13 cellular contexts compared by ENCODE assay signal in genomic region chr2:145323512-145323911, GRCh38.
DNase-seq lines count a peak whose midpoint lies in the region; ATAC-seq and TF ChIP-seq lines count a peak whose summit lies in the region.
"Had no signal": no experiment of that assay in that cellular context is flagged by ENCODE, and none has a peak within 500 bp of the region (broad histone marks: within the 10 kb centered on the region; RNA-seq: fewer than 3 reads in every experiment).

No MANE protein-coding gene starts in this region.

- peaks cover 25% of the 10 kb centered on the region for H3K4me1 Mint-ChIP-seq in activated naive CD8-positive, alpha-beta T cell treated with anti-CD3 and anti-CD28 coated beads for 36 hours

- H3K27me3 ChIP-seq in right atrium auricular region = no peaks in the 10 kb centered on the region

- no peak overlapping the region for H3K4me3 Mint-ChIP-seq in activated naive CD8-positive, alpha-beta T cell treated with anti-CD3 and anti-CD28 coated beads for 36 hours
- H3K4me3 Mint-ChIP-seq: brain had no signal

- no peaks in the 10 kb centered on the region for H3K36me3 ChIP-seq in right atrium auricular region

- no peaks in the 10 kb centered on the region for H3K27me3 Mint-ChIP-seq in activated naive CD8-positive, alpha-beta T cell treated with anti-CD3 and anti-CD28 coated beads for 36 hours

- DNase-seq in GM04504 (ENCODE audit: low read depth) = peak; percentile 8
- DNase-seq in LHCN-M2 (ENCODE audit: low read depth) = peak; percentile 16
- DNase-seq in activated naive CD8-positive, alpha-beta T cell treated with anti-CD3 and anti-CD28 coated beads for 36 hours = no peak
- DNase-seq in kidney tubule cell (ENCODE audit: low spot score) = peak; percentile 39
- no peak for DNase-seq in right atrium auricular region (ENCODE audit: low spot score)
- DNase-seq: activated CD4-positive, alpha-beta T cell treated with anti-CD3 and anti-CD28 coated beads, Interleukin-2, amount 50 U/mL, for 48 hours; DMS53; NCI-H1694; SHP77 treated with DMSO at 0.1 percent for 48 hours had no signal

- no peaks in the 10 kb centered on the region for H3K9me3 ChIP-seq in right atrium auricular region

- ATAC-seq in GM21526 (IDR thresholded peaks at IDR 0.05; ENCODE audit: low FRiP score, unreplicated experiment) = no peak
- ATAC-seq in HG03460 (IDR thresholded peaks at IDR 0.05; ENCODE audit: unreplicated experiment) = no peak

- H3K27ac ChIP-seq in right atrium auricular region = no peak overlapping the region

- no peak for TF ChIP-seq CTCF in right atrium auricular region (IDR thresholded peaks at IDR 0.05)

- no peaks in the 10 kb centered on the region for H3K4me1 ChIP-seq in right atrium auricular region

- peak overlapping the region; percentile 43 for H3K27ac Mint-ChIP-seq in activated naive CD8-positive, alpha-beta T cell treated with anti-CD3 and anti-CD28 coated beads for 36 hours

- H3K4me3 ChIP-seq in right atrium auricular region = no peak overlapping the region
- H3K4me3 ChIP-seq: lung had no signal

- H3K36me3 Mint-ChIP-seq in activated naive CD8-positive, alpha-beta T cell treated with anti-CD3 and anti-CD28 coated beads for 36 hours = no peaks in the 10 kb centered on the region
- H3K36me3 Mint-ChIP-seq: brain had no signal

- no peaks in the 10 kb centered on the region for H3K9me3 Mint-ChIP-seq in activated naive CD8-positive, alpha-beta T cell treated with anti-CD3 and anti-CD28 coated beads for 36 hours

Comparison
In these comparisons a context has a peak if more than half of its experiments do, and no peak if none do; other contexts are left out.
1. DNase-seq: peak in GM04504 (single experiment), LHCN-M2 (single experiment) and kidney tubule cell (single experiment); none in activated naive CD8-positive, alpha-beta T cell treated with anti-CD3 and anti-CD28 coated beads for 36 hours (single experiment) and right atrium auricular region (single experiment).